ENCODE assay signal across 10 cellular contexts in genomic region chr20:63253438-63254236, GRCh38. TPM values are rescaled to one million over a fixed set of nuclear protein-coding genes. Genes with fewer than 3 reads are reported as not detected.
DNase-seq lines count a peak whose midpoint lies in the region; ATAC-seq and TF ChIP-seq lines count a peak whose summit lies in the region.
"Had no signal": no experiment of that assay in that cellular context is flagged by ENCODE, and none has a peak within 500 bp of the region (broad histone marks: within the 10 kb centered on the region; RNA-seq: fewer than 3 reads in every experiment).

No MANE protein-coding gene starts in this region.

- peaks cover 29 to 92% (median 79%) of the 10 kb centered on the region in 7 donors for H3K27me3 ChIP-seq in heart right ventricle
- peaks cover 45% of the 10 kb centered on the region for H3K27me3 ChIP-seq in iPS-20b (ENCODE audit: insufficient read depth, low read length)

- ATAC-seq in heart right ventricle: no peak
- ATAC-seq in Right ventricle myocardium inferior: no peak
- ATAC-seq in HG02759 (IDR thresholded peaks at IDR 0.05; ENCODE audit: unreplicated experiment): no peak
- ATAC-seq: activated CD4-positive, alpha-beta T cell treated with anti-CD3 and anti-CD28 coated beads for 36 hours had no signal

- no peaks in the 10 kb centered on the region for H3K36me3 ChIP-seq in heart right ventricle
- no peaks in the 10 kb centered on the region for H3K36me3 ChIP-seq in iPS-20b (ENCODE audit: insufficient read depth, low read depth, low read length)
- no peaks in the 10 kb centered on the region for H3K36me3 ChIP-seq in urinary bladder (ENCODE audit: insufficient read depth)
- H3K36me3 ChIP-seq: neutrophil had no signal

- DNase-seq in heart right ventricle (no peak), Right ventricle myocardium inferior (ENCODE audit: missing footprints) (no peak), dedifferentiated amniotic fluid mesenchymal stem cell (ENCODE audit: extremely low spot score) (no peak)
- DNase-seq: activated CD4-positive, alpha-beta T cell treated with anti-CD3 and anti-CD28 coated beads for 36 hours; effector memory CD4-positive, alpha-beta T cell; NCI-H2171 had no signal

- TF ChIP-seq CTCF in heart right ventricle (IDR thresholded peaks at IDR 0.05): no peak

- WGBS in heart right ventricle, 2 donors: 0 to 1% methylated on average over 86 to 90 of the region's 90 CpGs
- WGBS in urinary bladder: under 1% methylated on average over 90 of the region's 90 CpGs

- no peak overlapping the region for H3K27ac ChIP-seq in heart right ventricle
- no peak overlapping the region for H3K27ac ChIP-seq in iPS-20b (ENCODE audit: low read length)
- no peak overlapping the region for H3K27ac ChIP-seq in urinary bladder (ENCODE audit: low read depth)
- H3K27ac ChIP-seq: neutrophil had no signal

- peak overlapping the region; percentile 27; the same call in 1 of the 2 replicates for H3K9ac ChIP-seq in iPS-20b (ENCODE audit: low read depth, low read length)

- no peaks in the 10 kb centered on the region for H3K9me3 ChIP-seq in heart right ventricle
- H3K9me3 ChIP-seq in iPS-20b (ENCODE audit: insufficient read depth, low read depth, low read length): no peaks in the 10 kb centered on the region
- H3K9me3 ChIP-seq: neutrophil had no signal

- intact Hi-C loops in heart right ventricle (cut with DNase I): no loop called here
- intact Hi-C loops in Right ventricle myocardium inferior (cut with DNase I): no loop called here

- H3K4me1 ChIP-seq in heart right ventricle: peaks cover 0 to 17% (median 9%) of the 10 kb centered on the region in 9 donors
- H3K4me1 ChIP-seq in iPS-20b (ENCODE audit: insufficient read depth, low read length): peaks cover 9% of the 10 kb centered on the region; the same call in 1 of the 2 replicates
- peaks cover 3% of the 10 kb centered on the region for H3K4me1 ChIP-seq in urinary bladder (ENCODE audit: insufficient read depth)

- peak overlapping the region; percentile 6 to 48 (median 32) for H3K4me3 ChIP-seq in heart right ventricle
- H3K4me3 ChIP-seq in iPS-20b (ENCODE audit: low read length): peak overlapping the region; percentile 63; the same call in 1 of the 2 replicates
- H3K4me3 ChIP-seq in urinary bladder (ENCODE audit: low read depth, low read length): peak overlapping the region; percentile 34

RNA-seq across cellular contexts. Expression of gene NKAIN4, which starts 0.6 kb away (rescaled TPM):
- total RNA-seq in heart right ventricle: not detected
- under 1 TPM in 1 of 2 donors, not detected in 1; 0.04 TPM for polyA plus RNA-seq in heart right ventricle
- total RNA-seq in Right ventricle myocardium inferior: not detected
- 4.0 TPM for total RNA-seq in urinary bladder
- polyA plus RNA-seq in urinary bladder: 0.23 TPM
- total RNA-seq: activated CD4-positive, alpha-beta T cell treated with anti-CD3 and anti-CD28 coated beads for 36 hours had no signal

RNA-seq across cellular contexts. Expression of gene BIRC7, which starts 17.9 kb away (rescaled TPM):
- total RNA-seq in heart right ventricle: 1 to 10 TPM in 1 of 10 donors, under 1 TPM in 4, not detected in 5; 0.21 to 2.1 (median 0.37) TPM
- polyA plus RNA-seq in heart right ventricle: not detected
- not detected for total RNA-seq in Right ventricle myocardium inferior
- total RNA-seq in urinary bladder: not detected
- polyA plus RNA-seq in urinary bladder: 0.18 TPM

RNA-seq across cellular contexts. Expression of gene ARFGAP1, which starts 19.0 kb away (rescaled TPM):
- total RNA-seq in heart right ventricle (10 to 100 TPM; 20.4 to 40.4 (median 28.4) TPM), Right ventricle myocardium inferior (28.8 TPM), urinary bladder (53.1 TPM)
- polyA plus RNA-seq in heart right ventricle (10 to 100 TPM; 46.2 to 72.6 TPM), urinary bladder (56.3 TPM)

RNA-seq across cellular contexts. Expression of gene YTHDF1, which starts 37.7 kb away (rescaled TPM):
- total RNA-seq in heart right ventricle: 10 to 100 TPM; 18.3 to 31.6 (median 21.7) TPM
- 10 to 100 TPM; 15.3 to 19.8 TPM for polyA plus RNA-seq in heart right ventricle
- 22.9 TPM for total RNA-seq in Right ventricle myocardium inferior
- 16.7 TPM for total RNA-seq in urinary bladder
- polyA plus RNA-seq in urinary bladder: 24.0 TPM

RNA-seq across cellular contexts. Expression of gene COL20A1, which starts 39.3 kb away (rescaled TPM):
- total RNA-seq in heart right ventricle: under 1 TPM in 2 of 10 donors, not detected in 8; 0.26 to 0.30 TPM
- polyA plus RNA-seq in heart right ventricle: not detected
- total RNA-seq in Right ventricle myocardium inferior: not detected
- 1.2 TPM for total RNA-seq in urinary bladder
- polyA plus RNA-seq in urinary bladder: not detected
